In genomic region chr1:234852659-234853058, GRCh38 we compare ENCODE assay signal across 16 cellular contexts.
"Had no signal": no experiment of that assay in that cellular context is flagged by ENCODE, and none has a peak within 500 bp of the region (broad histone marks: within the 10 kb centered on the region; RNA-seq: fewer than 3 reads in every experiment).

No MANE protein-coding gene starts in this region.

- H3K4me1 ChIP-seq: prostate gland, vagina had no signal

- DNase-seq: activated CD4-positive, alpha-beta T cell treated with anti-CD3 and anti-CD28 coated beads, Interleukin-2, amount 50 U/mL, for 1 hour; activated CD4-positive, CD25-positive, alpha-beta regulatory T cell treated with anti-CD3 and anti-CD28 coated beads, Interleukin-2, amount 50 U/mL, for 72 hours; activated CD8-positive, alpha-beta memory T cell treated with anti-CD3 and anti-CD28 coated beads, Interleukin-2, amount 50 U/mL, for 4 hours; activated naive CD4-positive, alpha-beta T cell treated with anti-CD3 and anti-CD28 coated beads for 36 hours; activated T-cell treated with anti-CD3 and anti-CD28 coated beads, Interleukin-2, amount 50 U/mL, for 4 hours; caudate nucleus; head of caudate nucleus; left ventricle myocardium superior; stimulated activated CD4-positive, alpha-beta T cell treated with anti-CD3 and anti-CD28 coated beads, Interleukin-2, amount 100 ng/mL, for 24 hours; stimulated activated naive CD8-positive, alpha-beta T cell treated with anti-CD3 and anti-CD28 coated beads, Interleukin-15, Interleukin-2, amounts not matched to agents 100 U/mL and 50 U/mL, for 24 hours; substantia nigra; T-helper 9 cell; trophoblast cell had no signal

- H3K9me3 ChIP-seq: prostate gland, right atrium auricular region, vagina had no signal

- H3K27ac ChIP-seq: prostate gland, right atrium auricular region, vagina had no signal

- H3K36me3 ChIP-seq: prostate gland, right atrium auricular region, vagina had no signal

- H3K4me3 ChIP-seq: prostate gland, right atrium auricular region, vagina had no signal

- H3K27me3 ChIP-seq: right atrium auricular region, vagina had no signal

- ATAC-seq: activated T-cell treated with anti-CD3 and anti-CD28 coated beads, Interleukin-2, amount 50 U/mL, for 4 hours; left ventricle myocardium superior; stimulated activated naive CD8-positive, alpha-beta T cell treated with anti-CD3 and anti-CD28 coated beads, Interleukin-15, Interleukin-2, amounts not matched to agents 100 U/mL and 50 U/mL, for 24 hours had no signal
